In the genomic region with DNA sequence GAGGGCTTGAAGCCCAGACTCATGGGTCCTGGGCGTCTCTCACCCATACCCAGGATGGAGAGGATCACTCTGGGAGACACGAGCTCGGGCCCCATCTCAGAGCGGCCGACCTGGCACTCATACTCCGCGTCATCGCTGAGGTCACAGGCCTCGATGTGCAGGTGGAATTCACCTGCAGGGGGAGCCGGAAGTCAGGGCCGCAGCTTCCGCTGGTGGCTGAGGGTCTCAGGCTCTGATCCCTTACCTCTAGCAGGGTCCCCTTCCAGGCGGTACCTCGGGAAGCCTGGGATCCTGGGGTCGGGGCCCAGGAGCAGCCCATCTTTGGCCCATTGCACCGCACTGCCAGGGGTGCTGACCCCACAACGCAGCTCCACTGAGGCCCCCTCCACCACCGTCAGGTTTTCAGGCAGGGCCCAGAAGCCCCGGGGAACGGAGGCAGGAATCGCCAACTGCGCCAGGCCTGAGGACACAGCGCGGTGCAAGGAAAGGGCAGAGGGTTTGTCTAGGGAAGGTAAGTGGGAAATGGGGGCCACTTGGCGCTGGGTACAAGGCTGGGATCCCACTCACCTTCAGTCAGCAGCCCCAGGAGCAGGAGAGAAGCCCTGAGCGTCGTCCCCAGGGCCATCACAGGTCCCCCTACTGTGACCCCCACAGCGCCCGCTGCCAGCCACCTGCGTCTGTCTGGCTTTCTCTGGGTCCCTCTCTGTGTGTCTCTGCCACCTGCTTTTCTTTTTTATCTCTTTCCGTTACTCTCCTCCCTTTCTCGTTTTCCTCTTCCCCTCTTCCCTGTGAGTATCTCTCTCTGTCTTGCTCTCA, we compare ENCODE assay signal across 11 cellular contexts. TPM values are rescaled to one million over a fixed set of nuclear protein-coding genes. Genes with fewer than 3 reads are reported as not detected.
DNase-seq lines count a peak whose midpoint lies in the region; ATAC-seq, FAIRE-seq and TF ChIP-seq lines count a peak whose summit lies in the region.
"Had no signal": no experiment of that assay in that cellular context is flagged by ENCODE, and none has a peak within 500 bp of the region (broad histone marks: within the 10 kb centered on the region; RNA-seq: fewer than 3 reads in every experiment).

No MANE protein-coding gene starts in this region.

- 51% methylated on average over 32 of the region's 32 CpGs for whole genome bisulfite sequencing in prostate gland

- H3K27ac ChIP-seq in keratinocyte (ENCODE audit: control insufficient read depth, insufficient read depth, low read length) = no peak overlapping the region
- no peak overlapping the region for H3K27ac ChIP-seq in prostate gland
- H3K27ac ChIP-seq: right atrium auricular region had no signal

- dilution Hi-C loops in keratinocyte (cut with MboI; ENCODE audit: extremely low pct_ligation_motif_present, low sequenced_read_pairs) = no loop called here

- no peak overlapping the region for H2AFZ ChIP-seq in keratinocyte (ENCODE audit: control insufficient read depth, low read length)

- no peaks in the 10 kb centered on the region for H4K20me1 ChIP-seq in keratinocyte (ENCODE audit: control insufficient read depth, extremely low read depth, insufficient read depth, low read length)

- H3K4me1 ChIP-seq in keratinocyte (ENCODE audit: control insufficient read depth, extremely low read depth, insufficient read depth, low read length) (no peaks in the 10 kb centered on the region), prostate gland (replicated peaks) (no peaks in the 10 kb centered on the region)

- H3K79me2 ChIP-seq in keratinocyte (ENCODE audit: control insufficient read depth, insufficient read depth, low read length) = no peaks in the 10 kb centered on the region

- TF ChIP-seq CTCF in GM12864 (IDR thresholded peaks at IDR 0.05; ENCODE audit: low read depth, low read length, missing control alignments) (peak; percentile 18), keratinocyte (optimal IDR thresholded peaks at IDR 0.05 in 1 of 3, IDR thresholded peaks at IDR 0.05 in 1 of 3, conservative IDR thresholded peaks at IDR 0.05 in 1 of 3; ENCODE audit: extremely low read depth in 1 of 3, insufficient read depth in 2 of 3, low read length in 3 of 3) (peak in 2 of 3 experiments; percentile 11 to 30), prostate gland (IDR thresholded peaks at IDR 0.05) (no peak)

- H3K9me1 ChIP-seq in keratinocyte (ENCODE audit: control insufficient read depth, extremely low read depth, insufficient read depth, low read length) = no peaks in the 10 kb centered on the region

- H3K4me3 ChIP-seq in GM12864 (ENCODE audit: low read depth, low read length) = no peak overlapping the region
- H3K4me3 ChIP-seq in keratinocyte (ENCODE audit: control insufficient read depth in 2 of 3, extremely low read depth in 1 of 3, insufficient read depth in 2 of 3, low read depth in 1 of 3, low read length in 3 of 3) = no peak overlapping the region
- no peak overlapping the region for H3K4me3 ChIP-seq in prostate gland
- H3K4me3 ChIP-seq: right atrium auricular region had no signal

- H3K9ac ChIP-seq in keratinocyte (ENCODE audit: control insufficient read depth, extremely low read depth, insufficient read depth, low read length) = no peak overlapping the region

- no peak overlapping the region for H3K4me2 ChIP-seq in keratinocyte (ENCODE audit: control insufficient read depth, extremely low read depth, insufficient read depth, low read depth, low read length)

- intact Hi-C loops in prostate gland (cut with DNase I) = no loop called here

- FAIRE-seq in keratinocyte (lab: Jason Lieb, UNC) = no peak

- TF ChIP-seq POLR2A in prostate gland (IDR thresholded peaks at IDR 0.05) = no peak

- no peaks in the 10 kb centered on the region for H3K9me3 ChIP-seq in keratinocyte (ENCODE audit: control insufficient read depth, low read depth, low read length)
- H3K9me3 ChIP-seq in prostate gland = no peaks in the 10 kb centered on the region
- H3K9me3 ChIP-seq: right atrium auricular region had no signal

- H3K27me3 ChIP-seq in keratinocyte (ENCODE audit: control insufficient read depth, extremely low read depth, insufficient read depth, low read length) (peaks cover 30% of the 10 kb centered on the region), prostate gland (replicated peaks; ENCODE audit: insufficient read depth) (peaks cover 7% of the 10 kb centered on the region)

- no peak for ATAC-seq in HG03571 (IDR thresholded peaks at IDR 0.05; ENCODE audit: unreplicated experiment)

- H3K36me3 ChIP-seq in keratinocyte (ENCODE audit: control insufficient read depth in 2 of 2, extremely low read depth in 1 of 2, insufficient read depth in 2 of 2, low read length in 2 of 2) (no peaks in the 10 kb centered on the region), prostate gland (no peaks in the 10 kb centered on the region)
- H3K36me3 ChIP-seq: right atrium auricular region had no signal

- no peak for DNase-seq in GM12864 (ENCODE audit: low read depth)
- DNase-seq in NCI-H69 (lab: John Stamatoyannopoulos, UW) = peak; percentile 52
- no peak for DNase-seq in keratinocyte (ENCODE audit: low read depth, low spot score)
- DNase-seq in prostate gland (ENCODE audit: low spot score) = no peak
- no peak for DNase-seq in NK-92 treated with Interleukin-12 subunit alpha and Interleukin-12 subunit beta, amount 100 ng/mL, for 24 hours (lab: John Stamatoyannopoulos, UW)
- DNase-seq: anterior cingulate cortex, EL, erythroblast, NCI-H2029 had no signal

RNA-seq across cellular contexts. Expression of gene NPHS1, which starts 0.9 kb away (rescaled TPM):
- not detected in 3 replicates for polyA plus RNA-seq in keratinocyte
- polyA plus RNA-seq in keratinocyte (2011; ENCODE audit: low read depth) = not detected
- polyA plus RNA-seq in keratinocyte (2011; cell fraction: cytosol; rRNA removed) = not detected in 2 replicates
- not detected in 2 replicates for polyA plus RNA-seq in keratinocyte (2011; cell fraction: nucleus; rRNA removed)
- not detected in 2 replicates for polyA plus RNA-seq in keratinocyte (2012; ENCODE audit: low replicate concordance)
- not detected in 3 replicates for polyA minus RNA-seq in keratinocyte
- polyA minus RNA-seq in keratinocyte (2011; cell fraction: cytosol; rRNA and poly(A)+ RNA removed) = not detected
- polyA minus RNA-seq in keratinocyte (2011; cell fraction: nucleus; rRNA and poly(A)+ RNA removed) = not detected in 2 replicates
- total RNA-seq in prostate gland = under 1 TPM in 1 of 2 donors, not detected in 1; 0.23 TPM
- total RNA-seq: right atrium auricular region had no signal

RNA-seq across cellular contexts. Expression of gene KIRREL2, which starts 5.3 kb away (rescaled TPM):
- 0.02 TPM in 1 of 3 replicates, not detected in the others for polyA plus RNA-seq in keratinocyte
- not detected for polyA plus RNA-seq in keratinocyte (2011; ENCODE audit: low read depth)
- not detected in 2 replicates for polyA plus RNA-seq in keratinocyte (2011; cell fraction: cytosol; rRNA removed)
- polyA plus RNA-seq in keratinocyte (2011; cell fraction: nucleus; rRNA removed) = 0.05 TPM in 1 of 2 replicates, not detected in the other
- 0.03 TPM in 1 of 2 replicates, not detected in the other for polyA plus RNA-seq in keratinocyte (2012; ENCODE audit: low replicate concordance)
- polyA minus RNA-seq in keratinocyte = not detected in 3 replicates
- not detected for polyA minus RNA-seq in keratinocyte (2011; cell fraction: cytosol; rRNA and poly(A)+ RNA removed)
- polyA minus RNA-seq in keratinocyte (2011; cell fraction: nucleus; rRNA and poly(A)+ RNA removed) = not detected in 2 replicates
- 1 to 10 TPM in 1 of 2 donors, not detected in 1; 1.2 TPM for total RNA-seq in prostate gland

RNA-seq across cellular contexts. Expression of gene APLP1, which starts 17.0 kb away (rescaled TPM):
- polyA plus RNA-seq in keratinocyte = 0.50 to 0.95 TPM (median 0.66 TPM) in 3 replicates
- not detected for polyA plus RNA-seq in keratinocyte (2011; ENCODE audit: low read depth)
- 0.23 and 0.26 TPM in 2 replicates for polyA plus RNA-seq in keratinocyte (2011; cell fraction: cytosol; rRNA removed)
- 0.68 and 1.3 TPM in 2 replicates for polyA plus RNA-seq in keratinocyte (2011; cell fraction: nucleus; rRNA removed)
- polyA plus RNA-seq in keratinocyte (2012; ENCODE audit: low replicate concordance) = 0.35 and 0.56 TPM in 2 replicates
- 0.32 to 2.8 TPM (median 0.53 TPM) in 3 replicates for polyA minus RNA-seq in keratinocyte
- not detected for polyA minus RNA-seq in keratinocyte (2011; cell fraction: cytosol; rRNA and poly(A)+ RNA removed)
- 0.42 and 1.1 TPM in 2 replicates for polyA minus RNA-seq in keratinocyte (2011; cell fraction: nucleus; rRNA and poly(A)+ RNA removed)
- total RNA-seq in prostate gland = 10 to 100 TPM in 1 of 2 donors, 1 to 10 TPM in 1; 3.6 to 38.0 TPM

RNA-seq across cellular contexts. Expression of gene PRODH2, which starts 38.8 kb away (rescaled TPM):
- not detected in 3 replicates for polyA plus RNA-seq in keratinocyte
- polyA plus RNA-seq in keratinocyte (2011; ENCODE audit: low read depth) = not detected
- not detected in 2 replicates for polyA plus RNA-seq in keratinocyte (2011; cell fraction: cytosol; rRNA removed)
- not detected in 2 replicates for polyA plus RNA-seq in keratinocyte (2011; cell fraction: nucleus; rRNA removed)
- not detected in 2 replicates for polyA plus RNA-seq in keratinocyte (2012; ENCODE audit: low replicate concordance)
- polyA minus RNA-seq in keratinocyte = not detected in 3 replicates
- not detected for polyA minus RNA-seq in keratinocyte (2011; cell fraction: cytosol; rRNA and poly(A)+ RNA removed)
- not detected in 2 replicates for polyA minus RNA-seq in keratinocyte (2011; cell fraction: nucleus; rRNA and poly(A)+ RNA removed)
- not detected for total RNA-seq in prostate gland
- total RNA-seq: right atrium auricular region had no signal

RNA-seq across cellular contexts. Expression of gene NFKBID, which starts 48.9 kb away (rescaled TPM):
- polyA plus RNA-seq in keratinocyte = 3.9 to 6.0 TPM (median 5.0 TPM) in 3 replicates
- 0.82 TPM for polyA plus RNA-seq in keratinocyte (2011; ENCODE audit: low read depth)
- 1.2 and 3.4 TPM in 2 replicates for polyA plus RNA-seq in keratinocyte (2011; cell fraction: cytosol; rRNA removed)
- 20.2 and 25.4 TPM in 2 replicates for polyA plus RNA-seq in keratinocyte (2011; cell fraction: nucleus; rRNA removed)
- 3.1 and 6.2 TPM in 2 replicates for polyA plus RNA-seq in keratinocyte (2012; ENCODE audit: low replicate concordance)
- polyA minus RNA-seq in keratinocyte = 3.1 to 7.2 TPM (median 4.7 TPM) in 3 replicates
- polyA minus RNA-seq in keratinocyte (2011; cell fraction: cytosol; rRNA and poly(A)+ RNA removed) = 6.7 TPM
- 5.9 and 7.9 TPM in 2 replicates for polyA minus RNA-seq in keratinocyte (2011; cell fraction: nucleus; rRNA and poly(A)+ RNA removed)
- 10 to 100 TPM in 1 of 2 donors, 1 to 10 TPM in 1; 5.6 to 10.8 TPM for total RNA-seq in prostate gland

Comparison
In these comparisons a context has a peak if more than half of its experiments do, and no peak if none do; other contexts are left out.
1. CTCF ChIP-seq: peak in GM12864 (single experiment) and keratinocyte (2 of 3); none in prostate gland (0 of 4).